1 cellular context compared by ENCODE assay signal in genomic region chr11:71563401-71563800, GRCh38.
TF ChIP-seq lines count a peak whose summit lies in the region.

No MANE protein-coding gene starts in this region.

TF ChIP-seq in H1, 55 proteins besides CTCF, POLR2A, EP300 and RAD21:
- no peak for TF ChIP-seq HDAC2 (IDR thresholded peaks at IDR 0.05; ENCODE audit: borderline replicate concordance in 1 of 2, low read depth in 2 of 2, low read length in 2 of 2)
- no peak for TF ChIP-seq MAX (IDR thresholded peaks at IDR 0.05)
- TF ChIP-seq NRF1 (IDR thresholded peaks at IDR 0.05; ENCODE audit: low read depth, low read length), result no peak
- TF ChIP-seq SP2 (IDR thresholded peaks at IDR 0.05; ENCODE audit: low read length), result no peak
- TF ChIP-seq TBP (IDR thresholded peaks at IDR 0.05; ENCODE audit: low read depth, low read length), result no peak
- no peak for TF ChIP-seq SUZ12 (IDR thresholded peaks at IDR 0.05; ENCODE audit: low read length)
- no peak for TF ChIP-seq CREB1 (IDR thresholded peaks at IDR 0.05)
